30 cellular contexts compared by ENCODE assay signal in genomic region chr11:34674038-34674437, GRCh38. TPM values are rescaled to one million over a fixed set of nuclear protein-coding genes. Genes with fewer than 3 reads are reported as not detected.
"Had no signal": no experiment of that assay in that cellular context is flagged by ENCODE, and none has a peak within 500 bp of the region (broad histone marks: within the 10 kb centered on the region; RNA-seq: fewer than 3 reads in every experiment).

No MANE protein-coding gene starts in this region.

- H3K27ac Mint-ChIP-seq: dendritic cell treated with granulocyte-macrophage colony-stimulating factor and Interleukin-4, amounts not matched to agents 40 ng/mL and 50 ng/mL, for 4 days; effector memory CD8-positive, alpha-beta T cell; endodermal cell; mesothelial cell of epicardium; naive B cell; naive thymus-derived CD8-positive, alpha-beta T cell had no signal

- H3K4me3 Mint-ChIP-seq: dendritic cell treated with granulocyte-macrophage colony-stimulating factor and Interleukin-4, amounts not matched to agents 40 ng/mL and 50 ng/mL, for 4 days; effector memory CD8-positive, alpha-beta T cell; endodermal cell; mesothelial cell of epicardium; naive B cell; naive thymus-derived CD8-positive, alpha-beta T cell had no signal

- H3K27me3 ChIP-seq: esophagus squamous epithelium, gastrocnemius medialis, heart right ventricle, left lung had no signal

- H3K4me1 ChIP-seq: gastrocnemius medialis, heart right ventricle, left lung, lower lobe of right lung had no signal

- H3K9me3 ChIP-seq: esophagus squamous epithelium, gastrocnemius medialis, heart right ventricle, lower lobe of right lung, mucosa of descending colon had no signal

- DNase-seq: cortex of kidney; effector CD8-positive, alpha-beta T cell; effector memory CD8-positive, alpha-beta T cell; endodermal cell; erythroblast; esophagus squamous epithelium; foreskin fibroblast; foreskin melanocyte; gastrocnemius medialis; glutamatergic neuron; head of caudate nucleus; heart right ventricle; hippocampal formation; left cardiac atrium; left lung; left ventricle myocardium superior; lower lobe of right lung; mesenchymal stem cell; mucosa of descending colon; naive B cell; naive thymus-derived CD8-positive, alpha-beta T cell had no signal

- H3K36me3 ChIP-seq: esophagus squamous epithelium, gastrocnemius medialis, heart right ventricle, left lung, lower lobe of right lung had no signal

- H3K9me3 Mint-ChIP-seq: dendritic cell treated with granulocyte-macrophage colony-stimulating factor and Interleukin-4, amounts not matched to agents 40 ng/mL and 50 ng/mL, for 4 days; effector memory CD8-positive, alpha-beta T cell had no signal

- ATAC-seq: effector memory CD8-positive, alpha-beta T cell; esophagus mucosa; gastrocnemius medialis; heart right ventricle; left cardiac atrium; left lung; left ventricle myocardium superior; lower lobe of right lung; mucosa of descending colon; naive thymus-derived CD8-positive, alpha-beta T cell had no signal

- H3K27ac ChIP-seq: epithelial cell of prostate, esophagus squamous epithelium, gastrocnemius medialis, heart right ventricle, left lung, lower lobe of right lung had no signal

- H3K4me3 ChIP-seq: esophagus squamous epithelium, gastrocnemius medialis, heart right ventricle, left lung, lower lobe of right lung, mucosa of descending colon had no signal

- H3K4me1 Mint-ChIP-seq: mesothelial cell of epicardium; naive B cell; naive thymus-derived CD8-positive, alpha-beta T cell had no signal

- H3K27me3 Mint-ChIP-seq: dendritic cell treated with granulocyte-macrophage colony-stimulating factor and Interleukin-4, amounts not matched to agents 40 ng/mL and 50 ng/mL, for 4 days had no signal

- H3K36me3 Mint-ChIP-seq: mesothelial cell of epicardium; naive B cell; naive thymus-derived CD8-positive, alpha-beta T cell had no signal

- FAIRE-seq: keratinocyte had no signal

RNA-seq across cellular contexts. Expression of gene EHF, which starts 53.1 kb away (rescaled TPM):
- total RNA-seq: dermis microvascular lymphatic vessel endothelial cell; glomerular endothelial cell; lung microvascular endothelial cell; myocyte; naive thymus-derived CD8-positive, alpha-beta T cell had no signal
- polyA plus RNA-seq: naive thymus-derived CD8-positive, alpha-beta T cell had no signal
